Comparison of ENCODE assay signal across 1 cellular context in genomic region chr21:46661211-46661625, GRCh38.
TF ChIP-seq lines count a peak whose summit lies in the region.

No MANE protein-coding gene starts in this region.

TF ChIP-seq in GM23338, 12 proteins besides CTCF, POLR2A, EP300 and RAD21 (continued from another document):
- no peak for TF ChIP-seq ZNF462 (CRISPR knock-in tag; IDR thresholded peaks at IDR 0.05)
